8 cellular contexts compared by ENCODE assay signal in genomic region chr3:143207338-143207961, GRCh38.
DNase-seq lines count a peak whose midpoint lies in the region; ATAC-seq and TF ChIP-seq lines count a peak whose summit lies in the region.

No MANE protein-coding gene starts in this region.

- no peak overlapping the region for H3K27ac Mint-ChIP-seq in endothelial cell (ENCODE audit: unreplicated experiment)

- TF ChIP-seq CTCF in endothelial cell (IDR thresholded peaks at IDR 0.05; ENCODE audit: unreplicated experiment): no peak

- H3K27me3 Mint-ChIP-seq in endothelial cell (ENCODE audit: unreplicated experiment): no peaks in the 10 kb centered on the region

- DNase-seq in NCI-H2107 treated with DMSO at 0.1 percent for 48 hours (lab: John Stamatoyannopoulos, UW; ENCODE audit: unreplicated experiment) (peak; percentile 85), NCI-H2107 (lab: John Stamatoyannopoulos, UW) (no peak), NCI-H146 (lab: John Stamatoyannopoulos, UW) (peak; percentile 87), hepatic stellate cell (ENCODE audit: low spot score) (peak; percentile 58), mesenteric fat pad (ENCODE audit: low spot score) (no peak), endothelial cell (ENCODE audit: low spot score) (no peak)
- no peak for DNase-seq in stimulated activated CD4-positive, alpha-beta T cell treated with anti-CD3 and anti-CD28 coated beads, Interleukin-4, amount 100 ng/mL, for 4 hours

- peak; percentile 85 for ATAC-seq in HG02588 (IDR thresholded peaks at IDR 0.05; ENCODE audit: unreplicated experiment)

- H3K4me1 Mint-ChIP-seq in endothelial cell (ENCODE audit: unreplicated experiment): peaks cover 4% of the 10 kb centered on the region

- H3K36me3 Mint-ChIP-seq in endothelial cell (ENCODE audit: low read depth, unreplicated experiment): no peaks in the 10 kb centered on the region

- no peak overlapping the region for H3K4me3 Mint-ChIP-seq in endothelial cell (ENCODE audit: unreplicated experiment)

- no peaks in the 10 kb centered on the region for H3K9me3 Mint-ChIP-seq in endothelial cell (ENCODE audit: unreplicated experiment)

Comparison
In these comparisons a context has a peak if more than half of its experiments do, and no peak if none do; other contexts are left out.
1. DNase-seq: peak in NCI-H2107 treated with DMSO at 0.1 percent for 48 hours (single experiment), NCI-H146 (single experiment) and hepatic stellate cell (single experiment); none in NCI-H2107 (single experiment), mesenteric fat pad (single experiment), stimulated activated CD4-positive, alpha-beta T cell treated with anti-CD3 and anti-CD28 coated beads, Interleukin-4, amount 100 ng/mL, for 4 hours (0 of 2) and endothelial cell (single experiment).